Comparison of ENCODE assay signal across 1 cellular context in genomic region chr17:58643147-58643546, GRCh38.
TF ChIP-seq lines count a peak whose summit lies in the region.

No MANE protein-coding gene starts in this region.

TF ChIP-seq in HCT116, 20 proteins besides CTCF, POLR2A, EP300 and RAD21 (continued from another document):
- no peak for TF ChIP-seq SP1 (IDR thresholded peaks at IDR 0.05; ENCODE audit: low read depth)
- no peak for TF ChIP-seq EGR1 (IDR thresholded peaks at IDR 0.05; ENCODE audit: low read depth)
- TF ChIP-seq JUND (IDR thresholded peaks at IDR 0.05), result no peak
